ENCODE assay signal across 8 cellular contexts in genomic region chr6:149045404-149045803, GRCh38.
DNase-seq lines count a peak whose midpoint lies in the region; ATAC-seq and TF ChIP-seq lines count a peak whose summit lies in the region.

No MANE protein-coding gene starts in this region.

- peaks cover 11% of the 10 kb centered on the region for H3K4me1 Mint-ChIP-seq in MCF 10A (ENCODE audit: insufficient read depth, unreplicated experiment)
- H3K4me1 Mint-ChIP-seq in T-helper 17 cell: peaks cover 44% of the 10 kb centered on the region

- H3K27ac ChIP-seq in breast epithelium (no peak overlapping the region), vagina (peak overlapping the region; percentile 4)

- TF ChIP-seq CTCF in MCF 10A (IDR thresholded peaks at IDR 0.05; ENCODE audit: unreplicated experiment) (no peak), breast epithelium (IDR thresholded peaks at IDR 0.05) (no peak), vagina (IDR thresholded peaks at IDR 0.05) (no peak)

- POLR2A ChIA-PET in MCF 10A (lab: Yijun Ruan, JAX): interaction anchor here (0.7 to 3.0 kb wide), 4 partner anchors 9 to 28 kb away, joined by 5 to 12 read pairs (median 8); no protein-coding TSS in a partner anchor

- intact Hi-C loops in MCF 10A (cut with micrococcal nuclease): no loop called here
- intact Hi-C loops in breast epithelium (cut with DNase I; ENCODE audit: low total_unique reads): no loop called here
- intact Hi-C loops in vagina (cut with DNase I): no loop called here

- no peaks in the 10 kb centered on the region for H3K27me3 Mint-ChIP-seq in MCF 10A (ENCODE audit: insufficient read depth, unreplicated experiment)
- no peaks in the 10 kb centered on the region for H3K27me3 Mint-ChIP-seq in T-helper 17 cell

- H3K4me3 Mint-ChIP-seq in MCF 10A (ENCODE audit: unreplicated experiment) (no peak overlapping the region), T-helper 17 cell (peak overlapping the region; percentile 61)

- ATAC-seq in HG02981 (IDR thresholded peaks at IDR 0.05; ENCODE audit: unreplicated experiment): peak; percentile 66
- ATAC-seq in T-helper 17 cell: peak; percentile 88
- no peak for ATAC-seq in HG03135 (IDR thresholded peaks at IDR 0.05; ENCODE audit: unreplicated experiment)

- no peaks in the 10 kb centered on the region for H3K36me3 ChIP-seq in breast epithelium
- no peaks in the 10 kb centered on the region for H3K36me3 ChIP-seq in vagina

- CTCF ChIA-PET in MCF 10A (lab: Yijun Ruan, JAX): interaction anchor here (1.1 to 2.5 kb wide), 4 partner anchors 11 to 387 kb away, joined by 4 to 11 read pairs (median 8); no protein-coding TSS in a partner anchor

- H3K4me1 ChIP-seq in breast epithelium: no peaks in the 10 kb centered on the region
- H3K4me1 ChIP-seq in vagina: peaks cover 28% of the 10 kb centered on the region

- H3K27ac Mint-ChIP-seq in MCF 10A (ENCODE audit: low read depth, unreplicated experiment): no peak overlapping the region
- H3K27ac Mint-ChIP-seq in T-helper 17 cell: no peak overlapping the region

- DNase-seq in MCF 10A (ENCODE audit: unreplicated experiment) (peak; percentile 12), breast epithelium (ENCODE audit: low spot score in 2 of 2) (no peak), T-helper 17 cell (no peak), vagina (ENCODE audit: extremely low spot score in 2 of 2) (no peak), NCI-H345 (lab: John Stamatoyannopoulos, UW) (no peak), DMS114 treated with DMSO at 0.1 percent for 48 hours (lab: John Stamatoyannopoulos, UW; ENCODE audit: unreplicated experiment) (no peak)

- H3K4me3 ChIP-seq in breast epithelium: no peak overlapping the region
- H3K4me3 ChIP-seq in vagina: no peak overlapping the region

- H3K27me3 ChIP-seq in breast epithelium: no peaks in the 10 kb centered on the region
- no peaks in the 10 kb centered on the region for H3K27me3 ChIP-seq in vagina

- no peaks in the 10 kb centered on the region for H3K9me3 Mint-ChIP-seq in MCF 10A (ENCODE audit: unreplicated experiment)

- H3K9me3 ChIP-seq in breast epithelium (no peaks in the 10 kb centered on the region), T-helper 17 cell (ENCODE audit: control insufficient read depth, low read length, poor library complexity, severe bottlenecking) (no peaks in the 10 kb centered on the region), vagina (no peaks in the 10 kb centered on the region)

- no peaks in the 10 kb centered on the region for H3K36me3 Mint-ChIP-seq in MCF 10A (ENCODE audit: insufficient read depth, unreplicated experiment)
- no peaks in the 10 kb centered on the region for H3K36me3 Mint-ChIP-seq in T-helper 17 cell (ENCODE audit: low read depth)

- no TSS peak for BruUV-seq in MCF 10A (replicated peaks; lab: Mats Ljungman, UMichigan)

- TF ChIP-seq POLR2A in breast epithelium (IDR thresholded peaks at IDR 0.05) (no peak), vagina (IDR thresholded peaks at IDR 0.05) (no peak)
